Comparison of ENCODE assay signal across 9 cellular contexts in genomic region chr9:122930541-122930932, GRCh38. TPM values are rescaled to one million over a fixed set of nuclear protein-coding genes. Genes with fewer than 3 reads are reported as not detected.
DNase-seq lines count a peak whose midpoint lies in the region; ATAC-seq and TF ChIP-seq lines count a peak whose summit lies in the region.
"Had no signal": no experiment of that assay in that cellular context is flagged by ENCODE, and none has a peak within 500 bp of the region (broad histone marks: within the 10 kb centered on the region; RNA-seq: fewer than 3 reads in every experiment).

No MANE protein-coding gene starts in this region.

- ATAC-seq in HG03521 (IDR thresholded peaks at IDR 0.05; ENCODE audit: unreplicated experiment) = no peak

- peak overlapping the region; percentile 84 for H3K4me3 ChIP-seq in Karpas-422 (ENCODE audit: low read length)
- peak overlapping the region; percentile 47 to 94 (median 76) for H3K4me3 ChIP-seq in fibroblast of lung (replicated peaks in 1 of 4; ENCODE audit: control extremely low read depth in 1 of 4, insufficient read depth in 1 of 4, low read depth in 3 of 4, low read length in 4 of 4)
- peak overlapping the region; percentile 80 to 89 (median 83) for H3K4me3 ChIP-seq in subcutaneous abdominal adipose tissue (ENCODE audit: low read depth in 1 of 5, low read length in 5 of 5)

- H3K4me2 ChIP-seq in Karpas-422 (ENCODE audit: low read depth, low read length, poor library complexity, severe bottlenecking) (peak overlapping the region; percentile 77), fibroblast of lung (ENCODE audit: extremely low read depth, insufficient read depth, low read length) (peak overlapping the region; percentile 90)

- H3K9me2 ChIP-seq in Karpas-422 (replicated peaks; ENCODE audit: insufficient read depth, low read length) = no peaks in the 10 kb centered on the region

- H3K4me1 ChIP-seq in Karpas-422 (ENCODE audit: low read length) = peaks cover 24% of the 10 kb centered on the region
- H3K4me1 ChIP-seq in fibroblast of lung (ENCODE audit: control insufficient read depth, extremely low read depth, insufficient read depth, low read length) = peaks cover 4% of the 10 kb centered on the region
- H3K4me1 ChIP-seq in subcutaneous abdominal adipose tissue (ENCODE audit: control insufficient read depth in 5 of 5, insufficient read depth in 5 of 5, low read length in 5 of 5) = peaks cover 4 to 38% (median 29%) of the 10 kb centered on the region in 5 donors

- H3K9ac ChIP-seq in Karpas-422 (ENCODE audit: low read length) (peak overlapping the region; percentile 90), fibroblast of lung (ENCODE audit: insufficient read depth, low read length) (peak overlapping the region; percentile 86), subcutaneous abdominal adipose tissue (ENCODE audit: low read length in 5 of 5) (peak overlapping the region; percentile 66 to 97 (median 88))

- no peaks in the 10 kb centered on the region for H3K9me3 ChIP-seq in Karpas-422 (ENCODE audit: low read length)
- H3K9me3 ChIP-seq in fibroblast of lung (ENCODE audit: control insufficient read depth, insufficient read depth, low read depth, low read length) = no peaks in the 10 kb centered on the region
- no peaks in the 10 kb centered on the region for H3K9me3 ChIP-seq in subcutaneous abdominal adipose tissue (ENCODE audit: control insufficient read depth in 5 of 5, low read length in 5 of 5)

- no peak for TF ChIP-seq CTCF in fibroblast of lung (conservative IDR thresholded peaks at IDR 0.05 in 1 of 2, IDR thresholded peaks at IDR 0.05 in 1 of 2; ENCODE audit: low read depth in 1 of 2, low read length in 2 of 2)

- H3K36me3 ChIP-seq in Karpas-422 (ENCODE audit: insufficient read depth, low read length) (peaks cover 10% of the 10 kb centered on the region; the same call in 1 of the 2 replicates), fibroblast of lung (ENCODE audit: control insufficient read depth, insufficient read depth, low read length) (no peaks in the 10 kb centered on the region), subcutaneous abdominal adipose tissue (ENCODE audit: control insufficient read depth in 5 of 5, insufficient read depth in 5 of 5, low read length in 5 of 5) (no peaks in the 10 kb centered on the region)

- H4K20me1 ChIP-seq in Karpas-422 (ENCODE audit: insufficient read depth, low read depth, low read length) = 0 out of 2 replicates have a peak, but pooled peaks cover 3% of the 10 kb centered on the region
- H4K20me1 ChIP-seq in fibroblast of lung (ENCODE audit: control insufficient read depth, extremely low read depth, insufficient read depth, low read length) = no peaks in the 10 kb centered on the region

- H3K27ac ChIP-seq in Karpas-422 (ENCODE audit: low read length) = peak overlapping the region; percentile 76
- peak overlapping the region; percentile 72 for H3K27ac ChIP-seq in fibroblast of lung (ENCODE audit: insufficient read depth, low read length)
- H3K27ac ChIP-seq in subcutaneous abdominal adipose tissue (ENCODE audit: low read depth, low read length) = peak overlapping the region; percentile 69

- DNase-seq in Karpas-422 (no peak), fibroblast of lung (ENCODE audit: low read depth in 2 of 2) (no peak), NCI-H526 treated with DMSO at 0.1 percent for 48 hours (lab: John Stamatoyannopoulos, UW) (no peak), pons (ENCODE audit: low spot score) (no peak)
- DNase-seq: activated T-cell treated with anti-CD3 and anti-CD28 coated beads, Interleukin-2, amount 50 U/mL, for 48 hours; naive B cell; NCI-H2107 had no signal

- no peak overlapping the region for H2AFZ ChIP-seq in Karpas-422 (ENCODE audit: low read length)
- no peak overlapping the region for H2AFZ ChIP-seq in fibroblast of lung (ENCODE audit: low read length)

- no peaks in the 10 kb centered on the region for H3K27me3 ChIP-seq in Karpas-422 (ENCODE audit: low read length)
- no peaks in the 10 kb centered on the region for H3K27me3 ChIP-seq in fibroblast of lung (ENCODE audit: control insufficient read depth, insufficient read depth, low read length)
- no peaks in the 10 kb centered on the region for H3K27me3 ChIP-seq in subcutaneous abdominal adipose tissue (ENCODE audit: control insufficient read depth in 5 of 5, insufficient read depth in 4 of 5, low read length in 5 of 5)

- H3K79me2 ChIP-seq in Karpas-422 (ENCODE audit: low read length) (peaks cover 88% of the 10 kb centered on the region), fibroblast of lung (ENCODE audit: control insufficient read depth, insufficient read depth, low read length) (peaks cover 59% of the 10 kb centered on the region)

RNA-seq across cellular contexts. Expression of gene ZBTB26, which starts 0.8 kb away (rescaled TPM):
- 7.6 and 21.8 TPM in 2 replicates for total RNA-seq in Karpas-422 (2014; rRNA removed; shearing (Covaris generic); ENCODE audit: low replicate concordance)
- total RNA-seq in fibroblast of lung = 5.1 and 5.6 TPM in 2 replicates
- 3.8 and 7.9 TPM in 2 replicates for polyA plus RNA-seq in fibroblast of lung
- polyA plus RNA-seq in fibroblast of lung (2012) = 1.8 and 3.7 TPM in 2 replicates
- polyA minus RNA-seq in fibroblast of lung (ENCODE audit: low replicate concordance) = 0.48 and 3.0 TPM in 2 replicates

RNA-seq across cellular contexts. Expression of gene RABGAP1, which starts 10.3 kb away (rescaled TPM):
- total RNA-seq in Karpas-422 (2014; rRNA removed; shearing (Covaris generic); ENCODE audit: low replicate concordance) = 46.0 and 85.1 TPM in 2 replicates
- 40.8 and 47.6 TPM in 2 replicates for total RNA-seq in fibroblast of lung
- polyA plus RNA-seq in fibroblast of lung = 36.2 and 58.6 TPM in 2 replicates
- 22.8 and 37.7 TPM in 2 replicates for polyA plus RNA-seq in fibroblast of lung (2012)
- 32.1 and 52.6 TPM in 2 replicates for polyA minus RNA-seq in fibroblast of lung (ENCODE audit: low replicate concordance)

RNA-seq across cellular contexts. Expression of gene ZBTB6, which starts 17.4 kb away (rescaled TPM):
- total RNA-seq in Karpas-422 (2014; rRNA removed; shearing (Covaris generic); ENCODE audit: low replicate concordance) = 10.8 and 26.5 TPM in 2 replicates
- 14.1 and 16.3 TPM in 2 replicates for total RNA-seq in fibroblast of lung
- 6.1 and 8.5 TPM in 2 replicates for polyA plus RNA-seq in fibroblast of lung
- 4.5 and 6.3 TPM in 2 replicates for polyA plus RNA-seq in fibroblast of lung (2012)
- polyA minus RNA-seq in fibroblast of lung (ENCODE audit: low replicate concordance) = 0.47 and 0.96 TPM in 2 replicates

RNA-seq across cellular contexts. Expression of gene RC3H2, which starts 25.4 kb away (rescaled TPM):
- total RNA-seq in Karpas-422 (2014; rRNA removed; shearing (Covaris generic); ENCODE audit: low replicate concordance) = 58.5 and 93.8 TPM in 2 replicates
- total RNA-seq in fibroblast of lung = 34.9 and 35.7 TPM in 2 replicates
- 29.4 and 43.1 TPM in 2 replicates for polyA plus RNA-seq in fibroblast of lung
- polyA plus RNA-seq in fibroblast of lung (2012) = 15.9 and 24.9 TPM in 2 replicates
- polyA minus RNA-seq in fibroblast of lung (ENCODE audit: low replicate concordance) = 18.0 and 19.0 TPM in 2 replicates
